ENCODE assay signal across 15 cellular contexts in the genomic region with DNA sequence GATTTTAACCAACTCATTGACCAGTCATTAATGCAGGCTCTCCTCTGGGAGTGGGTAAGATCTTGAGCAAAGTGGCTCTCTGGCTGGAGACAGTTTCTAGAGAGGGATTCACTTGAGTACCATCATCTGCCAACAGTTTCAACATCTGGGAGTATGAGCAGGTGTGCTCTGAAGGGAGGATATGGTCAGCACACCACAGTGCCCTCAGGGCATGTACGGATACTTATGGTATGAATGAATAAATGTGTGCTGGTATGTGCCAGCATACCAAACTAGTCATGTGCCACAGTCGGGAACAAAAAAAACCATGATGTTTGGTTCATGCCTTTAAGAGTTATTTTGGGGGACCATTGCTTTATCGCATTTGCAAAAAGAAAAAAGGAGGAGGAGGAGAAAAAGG.
"Had no signal": no experiment of that assay in that cellular context is flagged by ENCODE, and none has a peak within 500 bp of the region (broad histone marks: within the 10 kb centered on the region; RNA-seq: fewer than 3 reads in every experiment).

No MANE protein-coding gene starts in this region.

- H3K27ac ChIP-seq: gastrocnemius medialis, heart left ventricle, neural progenitor cell, upper lobe of left lung had no signal

- H2AFZ ChIP-seq: neural progenitor cell had no signal

- H3K36me3 ChIP-seq: gastrocnemius medialis, heart left ventricle, neural progenitor cell, upper lobe of left lung had no signal

- H3K9me3 Mint-ChIP-seq: dendritic cell treated with granulocyte-macrophage colony-stimulating factor and Interleukin-4, amounts not matched to agents 40 ng/mL and 50 ng/mL, for 4 days; neural progenitor cell had no signal

- H3K4me1 Mint-ChIP-seq: activated T-helper 17 cell treated with anti-CD3 and anti-CD28 coated beads, Interleukin-2, amount 50 U/mL, for 72 hours; naive B cell; stimulated activated naive CD8-positive, alpha-beta T cell treated with anti-CD3 and anti-CD28 coated beads, Interleukin-15, amount 100 ng/mL, for 72 hours had no signal

- DNase-seq: activated CD4-positive, alpha-beta T cell treated with anti-CD3 and anti-CD28 coated beads, Interleukin-2, amount 50 U/mL, for 48 hours; activated naive CD4-positive, alpha-beta T cell treated with Interleukin-2 at 50 U/mL for 16 hours; aorta; effector memory CD4-positive, alpha-beta T cell; gastrocnemius medialis; heart left ventricle; naive B cell; stimulated activated CD4-positive, alpha-beta T cell treated with anti-CD3 and anti-CD28 coated beads, Interleukin-1b, Interleukin-23, amount 100 ng/mL, for 48 hours; stimulated activated naive CD8-positive, alpha-beta T cell treated with anti-CD3 and anti-CD28 coated beads, Interleukin-15, amount 100 ng/mL, for 72 hours; upper lobe of left lung had no signal

- H3K4me2 ChIP-seq: neural progenitor cell had no signal

- H3K4me1 ChIP-seq: gastrocnemius medialis, heart left ventricle, upper lobe of left lung had no signal

- H3K27me3 ChIP-seq: gastrocnemius medialis, heart left ventricle, neural progenitor cell, upper lobe of left lung had no signal

- H3K4me3 ChIP-seq: gastrocnemius medialis, heart left ventricle, neural progenitor cell, upper lobe of left lung had no signal

- ATAC-seq: activated T-helper 17 cell treated with anti-CD3 and anti-CD28 coated beads, Interleukin-2, amount 50 U/mL, for 72 hours; gastrocnemius medialis; heart left ventricle; left lobe of liver; sciatic nerve; stimulated activated naive CD8-positive, alpha-beta T cell treated with anti-CD3 and anti-CD28 coated beads, Interleukin-15, amount 100 ng/mL, for 72 hours had no signal

- H3K27ac Mint-ChIP-seq: activated T-helper 17 cell treated with anti-CD3 and anti-CD28 coated beads, Interleukin-2, amount 50 U/mL, for 72 hours; dendritic cell treated with granulocyte-macrophage colony-stimulating factor and Interleukin-4, amounts not matched to agents 40 ng/mL and 50 ng/mL, for 4 days; neural progenitor cell; stimulated activated naive CD8-positive, alpha-beta T cell treated with anti-CD3 and anti-CD28 coated beads, Interleukin-15, amount 100 ng/mL, for 72 hours had no signal

- H3K36me3 Mint-ChIP-seq: naive B cell, neural progenitor cell had no signal

- H3K9ac ChIP-seq: neural progenitor cell had no signal

- H3K27me3 Mint-ChIP-seq: activated T-helper 17 cell treated with anti-CD3 and anti-CD28 coated beads, Interleukin-2, amount 50 U/mL, for 72 hours; dendritic cell treated with granulocyte-macrophage colony-stimulating factor and Interleukin-4, amounts not matched to agents 40 ng/mL and 50 ng/mL, for 4 days; naive B cell; stimulated activated naive CD8-positive, alpha-beta T cell treated with anti-CD3 and anti-CD28 coated beads, Interleukin-15, amount 100 ng/mL, for 72 hours had no signal

- H3K9me3 ChIP-seq: gastrocnemius medialis, heart left ventricle, upper lobe of left lung had no signal

- H3K4me3 Mint-ChIP-seq: activated T-helper 17 cell treated with anti-CD3 and anti-CD28 coated beads, Interleukin-2, amount 50 U/mL, for 72 hours; dendritic cell treated with granulocyte-macrophage colony-stimulating factor and Interleukin-4, amounts not matched to agents 40 ng/mL and 50 ng/mL, for 4 days; neural progenitor cell; stimulated activated naive CD8-positive, alpha-beta T cell treated with anti-CD3 and anti-CD28 coated beads, Interleukin-15, amount 100 ng/mL, for 72 hours had no signal
